Comparison of ENCODE assay signal across 8 cellular contexts in the genomic region with DNA sequence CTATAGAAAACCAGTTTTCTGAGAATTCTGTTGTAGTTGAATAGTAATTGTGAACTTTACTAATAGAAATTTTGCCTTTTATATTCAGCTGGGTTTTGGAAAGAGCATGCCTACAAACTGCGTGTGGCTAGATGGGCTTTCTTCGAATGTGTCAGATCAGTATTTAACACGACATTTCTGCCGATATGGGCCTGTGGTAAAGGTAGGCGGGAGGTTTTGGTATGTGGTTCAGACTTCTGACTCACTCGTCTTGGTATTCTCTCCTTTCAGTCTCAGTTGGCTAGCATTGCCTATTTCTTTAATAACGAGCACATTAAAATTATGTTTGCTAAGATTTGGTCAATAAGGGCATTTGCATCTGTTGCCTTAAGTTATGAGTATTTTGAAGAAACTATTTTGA. TPM values are rescaled to one million over a fixed set of nuclear protein-coding genes. Genes with fewer than 3 reads are reported as not detected.
DNase-seq lines count a peak whose midpoint lies in the region; ATAC-seq and TF ChIP-seq lines count a peak whose summit lies in the region.

No MANE protein-coding gene starts in this region.

- H3K9me3 ChIP-seq in SK-N-MC (ENCODE audit: low read depth, low read length) (no peaks in the 10 kb centered on the region; the same call in 1 of the 2 replicates), lower lobe of right lung (no peaks in the 10 kb centered on the region)

- peak overlapping the region; percentile 62 for H3K27ac Mint-ChIP-seq in central memory CD8-positive, alpha-beta T cell (ENCODE audit: low read depth)

- no peak overlapping the region for H3K4me3 Mint-ChIP-seq in central memory CD8-positive, alpha-beta T cell

- TF ChIP-seq CTCF in AG09309 (IDR thresholded peaks at IDR 0.05; ENCODE audit: control insufficient read depth, insufficient read depth, low read depth, low read length, missing control alignments) (no peak), lower lobe of right lung (IDR thresholded peaks at IDR 0.05) (no peak)

- H3K9me3 Mint-ChIP-seq in central memory CD8-positive, alpha-beta T cell, result no peaks in the 10 kb centered on the region

- H3K4me3 ChIP-seq in AG09309 (ENCODE audit: control insufficient read depth, low read depth, low read length) (no peak overlapping the region), SK-N-MC (peak overlapping the region; percentile 58), lower lobe of right lung (no peak overlapping the region)

- ATAC-seq in GM21737 (IDR thresholded peaks at IDR 0.05; ENCODE audit: unreplicated experiment) (peak; percentile 71), left colon (no peak), lower lobe of right lung (no peak)
- ATAC-seq in central memory CD8-positive, alpha-beta T cell (replicated peaks; ENCODE audit: extremely low read depth, poor library complexity, severe bottlenecking), result peak; percentile 91

- H3K27ac ChIP-seq in SK-N-MC, result peak overlapping the region; percentile 91
- H3K27ac ChIP-seq in lower lobe of right lung, result no peak overlapping the region

- intact Hi-C loops in left colon (cut with DNase I, micrococcal nuclease) (no loop called here), lower lobe of right lung (cut with DNase I) (no loop called here)

- no peaks in the 10 kb centered on the region for H3K27me3 Mint-ChIP-seq in central memory CD8-positive, alpha-beta T cell

- peaks cover 16% of the 10 kb centered on the region for H3K4me1 ChIP-seq in lower lobe of right lung

- no peak overlapping the region for H3K9ac ChIP-seq in SK-N-MC (ENCODE audit: insufficient read length)

- H3K4me1 Mint-ChIP-seq in central memory CD8-positive, alpha-beta T cell, result peaks cover 31% of the 10 kb centered on the region

- H3K27me3 ChIP-seq in lower lobe of right lung (ENCODE audit: low read depth), result no peaks in the 10 kb centered on the region

- H3K36me3 Mint-ChIP-seq in central memory CD8-positive, alpha-beta T cell (ENCODE audit: insufficient read depth), result peaks cover 46% of the 10 kb centered on the region

- DNase-seq in AG09309 (ENCODE audit: low read depth) (peak; percentile 68), SK-N-MC (ENCODE audit: low read depth, low spot score) (no peak), left colon (no peak), lower lobe of right lung (no peak), NCI-H524 treated with DMSO at 0.1 percent for 48 hours (lab: John Stamatoyannopoulos, UW) (no peak)
- peak in 1 of 2 donors; percentile 33 for DNase-seq in central memory CD8-positive, alpha-beta T cell (ENCODE audit: low spot score in 2 of 2)
- peak; percentile 32 to 53 for DNase-seq in stimulated activated CD8-positive, alpha-beta memory T cell treated with anti-CD3 and anti-CD28 coated beads, Interleukin-15, amount 100 ng/mL, for 4 hours (ENCODE audit: low read depth in 2 of 2)

- peaks cover 75% of the 10 kb centered on the region for H3K36me3 ChIP-seq in SK-N-MC (ENCODE audit: insufficient read depth, low read length)
- peaks cover 93% of the 10 kb centered on the region for H3K36me3 ChIP-seq in lower lobe of right lung

RNA-seq across cellular contexts. Expression of a gene that starts 56.6 kb away (rescaled TPM):
- 10 to 100 TPM; 29.1 to 30.0 TPM for total RNA-seq in left colon
- total RNA-seq in lower lobe of right lung, result 37.7 TPM

Comparison
In these comparisons a context has a peak if more than half of its experiments do, and no peak if none do; other contexts are left out.
1. DNase-seq: peak in AG09309 (single experiment) and stimulated activated CD8-positive, alpha-beta memory T cell treated with anti-CD3 and anti-CD28 coated beads, Interleukin-15, amount 100 ng/mL, for 4 hours (2 of 2); none in SK-N-MC (single experiment), left colon (0 of 2), lower lobe of right lung (single experiment) and NCI-H524 treated with DMSO at 0.1 percent for 48 hours (single experiment).
2. ATAC-seq: peak in GM21737 (single experiment) and central memory CD8-positive, alpha-beta T cell (single experiment); none in left colon (single experiment) and lower lobe of right lung (0 of 2).